ENCODE assay signal across 17 cellular contexts in genomic region chr4:159027535-159027934, GRCh38.
DNase-seq lines count a peak whose midpoint lies in the region; ATAC-seq and TF ChIP-seq lines count a peak whose summit lies in the region.
"Had no signal": no experiment of that assay in that cellular context is flagged by ENCODE, and none has a peak within 500 bp of the region (broad histone marks: within the 10 kb centered on the region; RNA-seq: fewer than 3 reads in every experiment).

No MANE protein-coding gene starts in this region.

- H3K4me3 Mint-ChIP-seq in activated naive CD8-positive, alpha-beta T cell treated with anti-CD3 and anti-CD28 coated beads, Interleukin-2, amount 50 U/mL, for 24 hours: no peak overlapping the region
- H3K4me3 Mint-ChIP-seq: CD14-positive monocyte, IgD-negative memory B cell, nephron progenitor cell had no signal

- H3K27me3 ChIP-seq in mesenchymal stem cell (ENCODE audit: control insufficient read depth in 1 of 2, insufficient read depth in 1 of 2, low read length in 2 of 2): no peaks in the 10 kb centered on the region
- no peaks in the 10 kb centered on the region for H3K27me3 ChIP-seq in body of pancreas
- H3K27me3 ChIP-seq: adrenal gland, gastroesophageal sphincter had no signal

- no peak overlapping the region for H3K27ac ChIP-seq in mesenchymal stem cell (ENCODE audit: low read length, poor library complexity, severe bottlenecking)
- H3K27ac ChIP-seq in body of pancreas: no peak overlapping the region
- H3K27ac ChIP-seq: adrenal gland, gastroesophageal sphincter had no signal

- TF ChIP-seq POLR2A in body of pancreas (IDR thresholded peaks at IDR 0.05): no peak

- H2BK5ac ChIP-seq in mesenchymal stem cell (ENCODE audit: low read depth, low read length, poor library complexity, severe bottlenecking): no peak overlapping the region

- peak; percentile 68 for ATAC-seq in GM18520 (IDR thresholded peaks at IDR 0.05; ENCODE audit: unreplicated experiment)
- peak; percentile 83 for ATAC-seq in GM21786 (IDR thresholded peaks at IDR 0.05; ENCODE audit: unreplicated experiment)
- ATAC-seq in HG03469 (IDR thresholded peaks at IDR 0.05; ENCODE audit: unreplicated experiment): peak; percentile 51
- no peak for ATAC-seq in body of pancreas
- no peak for ATAC-seq in activated naive CD8-positive, alpha-beta T cell treated with anti-CD3 and anti-CD28 coated beads, Interleukin-2, amount 50 U/mL, for 24 hours
- ATAC-seq: gastroesophageal sphincter had no signal

- no peak overlapping the region for H3K14ac ChIP-seq in mesenchymal stem cell (ENCODE audit: low read length in 2 of 2)

- DNase-seq in mesenchymal stem cell (no peak), body of pancreas (no peak), iPS-NIHi7 (ENCODE audit: extremely low spot score) (no peak), NCI-H526 treated with DMSO at 0.1 percent for 48 hours (lab: John Stamatoyannopoulos, UW) (no peak)
- no peak for DNase-seq in activated naive CD8-positive, alpha-beta T cell treated with anti-CD3 and anti-CD28 coated beads, Interleukin-2, amount 50 U/mL, for 24 hours
- DNase-seq: adrenal gland, GDM1, kidney, NCI-H1694, nephron progenitor cell, SHP77 treated with DMSO at 0.1 percent for 48 hours had no signal

- no peak overlapping the region for H3K4me2 ChIP-seq in mesenchymal stem cell (ENCODE audit: low read length, poor library complexity, severe bottlenecking)

- no peak overlapping the region for H2BK12ac ChIP-seq in mesenchymal stem cell (ENCODE audit: low read length in 2 of 2)

- no peaks in the 10 kb centered on the region for H3K9me3 Mint-ChIP-seq in activated naive CD8-positive, alpha-beta T cell treated with anti-CD3 and anti-CD28 coated beads, Interleukin-2, amount 50 U/mL, for 24 hours
- H3K9me3 Mint-ChIP-seq: CD14-positive monocyte, IgD-negative memory B cell, nephron progenitor cell had no signal

- H3K23ac ChIP-seq in mesenchymal stem cell (ENCODE audit: low read length in 2 of 2): no peak overlapping the region

- H3K79me1 ChIP-seq in mesenchymal stem cell (replicated peaks; ENCODE audit: low read length, poor library complexity, severe bottlenecking): no peaks in the 10 kb centered on the region

- peak overlapping the region; percentile 10 for H3K9ac ChIP-seq in mesenchymal stem cell (ENCODE audit: low read length)

- no peak overlapping the region for H3K27ac Mint-ChIP-seq in activated naive CD8-positive, alpha-beta T cell treated with anti-CD3 and anti-CD28 coated beads, Interleukin-2, amount 50 U/mL, for 24 hours
- H3K27ac Mint-ChIP-seq: CD14-positive monocyte, IgD-negative memory B cell, nephron progenitor cell had no signal

- H3K27me3 Mint-ChIP-seq in activated naive CD8-positive, alpha-beta T cell treated with anti-CD3 and anti-CD28 coated beads, Interleukin-2, amount 50 U/mL, for 24 hours: peaks cover 9% of the 10 kb centered on the region

- H3K4me1 ChIP-seq in mesenchymal stem cell (ENCODE audit: control insufficient read depth, insufficient read depth, low read depth, low read length): no peaks in the 10 kb centered on the region
- H3K4me1 ChIP-seq in body of pancreas: no peaks in the 10 kb centered on the region
- H3K4me1 ChIP-seq: adrenal gland had no signal

- H3K18ac ChIP-seq in mesenchymal stem cell (ENCODE audit: low read depth in 1 of 2, low read length in 2 of 2): no peak overlapping the region

- H3K9me3 ChIP-seq in mesenchymal stem cell (ENCODE audit: control insufficient read depth, low read length) (no peaks in the 10 kb centered on the region), body of pancreas (no peaks in the 10 kb centered on the region)
- H3K9me3 ChIP-seq: adrenal gland, gastroesophageal sphincter had no signal

- H3K36me3 Mint-ChIP-seq in activated naive CD8-positive, alpha-beta T cell treated with anti-CD3 and anti-CD28 coated beads, Interleukin-2, amount 50 U/mL, for 24 hours (ENCODE audit: low read depth): no peaks in the 10 kb centered on the region
- H3K36me3 Mint-ChIP-seq: CD14-positive monocyte, IgD-negative memory B cell had no signal

- WGBS in mesenchymal stem cell: 90% methylated on average over 2 of the region's 2 CpGs
- WGBS in body of pancreas, 2 donors: 63 to 73% methylated on average over 2 of the region's 2 CpGs

- no peak overlapping the region for H3K4ac ChIP-seq in mesenchymal stem cell (ENCODE audit: low read depth in 1 of 2, low read length in 2 of 2)

- H2AK5ac ChIP-seq in mesenchymal stem cell (ENCODE audit: low read length, severe bottlenecking): no peak overlapping the region

- H4K8ac ChIP-seq in mesenchymal stem cell (ENCODE audit: low read length): no peak overlapping the region

- TF ChIP-seq CTCF in body of pancreas (IDR thresholded peaks at IDR 0.05): no peak

- intact Hi-C loops in body of pancreas (cut with DNase I): no loop called here

- H3K4me3 ChIP-seq in mesenchymal stem cell (ENCODE audit: insufficient read depth in 1 of 2, low read depth in 1 of 2, low read length in 2 of 2) (no peak overlapping the region), body of pancreas (no peak overlapping the region)
- H3K4me3 ChIP-seq: adrenal gland, gastroesophageal sphincter had no signal

- H3K4me1 Mint-ChIP-seq in activated naive CD8-positive, alpha-beta T cell treated with anti-CD3 and anti-CD28 coated beads, Interleukin-2, amount 50 U/mL, for 24 hours: no peaks in the 10 kb centered on the region
- H3K4me1 Mint-ChIP-seq: nephron progenitor cell had no signal

- H4K91ac ChIP-seq in mesenchymal stem cell (ENCODE audit: low read length): no peak overlapping the region

- no peak overlapping the region for H2BK15ac ChIP-seq in mesenchymal stem cell (ENCODE audit: low read depth, poor library complexity, severe bottlenecking)

- H3K36me3 ChIP-seq in mesenchymal stem cell (ENCODE audit: control insufficient read depth in 1 of 2, insufficient read depth in 2 of 2, low read depth in 1 of 2, low read length in 2 of 2) (no peaks in the 10 kb centered on the region), body of pancreas (replicated peaks in 1 of 2; ENCODE audit: insufficient read depth in 1 of 2, low read depth in 2 of 2) (no peaks in the 10 kb centered on the region)
- H3K36me3 ChIP-seq: adrenal gland, gastroesophageal sphincter had no signal

- H2AFZ ChIP-seq in mesenchymal stem cell (ENCODE audit: low read depth, low read length): no peak overlapping the region

- no peak overlapping the region for H2BK120ac ChIP-seq in mesenchymal stem cell (ENCODE audit: low read depth, low read length)

Comparison
In these comparisons a context has a peak if more than half of its experiments do, and no peak if none do; other contexts are left out.
1. ATAC-seq: peak in GM18520 (single experiment), GM21786 (single experiment) and HG03469 (single experiment); none in body of pancreas (single experiment) and activated naive CD8-positive, alpha-beta T cell treated with anti-CD3 and anti-CD28 coated beads, Interleukin-2, amount 50 U/mL, for 24 hours (single experiment).